ENCODE assay signal across 8 cellular contexts in the genomic region with DNA sequence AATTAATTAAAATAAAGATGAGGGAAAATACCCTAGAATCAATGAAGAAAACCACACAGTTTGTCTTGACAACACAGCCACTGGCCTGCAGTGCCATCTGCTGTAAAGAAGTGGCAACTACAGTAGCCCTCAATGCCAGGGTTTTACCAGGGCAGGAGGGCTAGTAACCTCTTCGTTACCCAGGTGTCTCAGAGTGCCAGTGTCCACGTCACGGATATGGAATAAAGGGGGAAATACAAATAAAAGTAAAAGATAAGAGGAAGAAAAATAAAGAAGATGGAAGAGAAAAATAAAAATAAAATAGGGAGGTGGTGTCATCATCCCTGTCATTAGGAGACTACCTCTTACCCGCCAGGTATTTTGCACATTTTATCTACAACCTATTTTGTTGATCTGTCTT. TPM values are rescaled to one million over a fixed set of nuclear protein-coding genes. Genes with fewer than 3 reads are reported as not detected.
DNase-seq lines count a peak whose midpoint lies in the region; ATAC-seq and TF ChIP-seq lines count a peak whose summit lies in the region.

No MANE protein-coding gene starts in this region.

- no peaks in the 10 kb centered on the region for H3K9me3 ChIP-seq in OCI-LY3 (ENCODE audit: insufficient read depth, low read length)
- H3K9me3 ChIP-seq in neural progenitor cell (ENCODE audit: low read depth): no peaks in the 10 kb centered on the region
- no peaks in the 10 kb centered on the region for H3K9me3 ChIP-seq in upper lobe of right lung

- H3K4me1 ChIP-seq in OCI-LY3 (ENCODE audit: low read length) (no peaks in the 10 kb centered on the region), neural progenitor cell (no peaks in the 10 kb centered on the region), upper lobe of right lung (peaks cover 33% of the 10 kb centered on the region)

- H3K79me2 ChIP-seq in OCI-LY3 (ENCODE audit: low read length) (no peaks in the 10 kb centered on the region), neural progenitor cell (ENCODE audit: low read depth) (no peaks in the 10 kb centered on the region)

- no peak overlapping the region for H3K27ac Mint-ChIP-seq in neural progenitor cell

- H3K27me3 ChIP-seq in OCI-LY3 (ENCODE audit: low read depth, low read length): no peaks in the 10 kb centered on the region
- H3K27me3 ChIP-seq in neural progenitor cell: no peaks in the 10 kb centered on the region
- no peaks in the 10 kb centered on the region for H3K27me3 ChIP-seq in upper lobe of right lung

- peak; percentile 46 for ATAC-seq in HG02973 (IDR thresholded peaks at IDR 0.05; ENCODE audit: unreplicated experiment)
- peak; percentile 83 for ATAC-seq in upper lobe of right lung

- no peaks in the 10 kb centered on the region for H3K27me3 Mint-ChIP-seq in neural progenitor cell (ENCODE audit: insufficient read depth, low read depth)

- TF ChIP-seq CTCF in OCI-LY3 (IDR thresholded peaks at IDR 0.05; ENCODE audit: low read depth, low read length): peak; percentile 66
- TF ChIP-seq CTCF in fibroblast of mammary gland (conservative IDR thresholded peaks at IDR 0.05; ENCODE audit: control insufficient read depth, insufficient read depth, low read depth, low read length): peak; percentile 99
- TF ChIP-seq CTCF in neural progenitor cell (IDR thresholded peaks at IDR 0.05): peak; percentile 94
- peak; percentile 99 for TF ChIP-seq CTCF in upper lobe of right lung (IDR thresholded peaks at IDR 0.05)

- no peak overlapping the region for H3K9ac ChIP-seq in OCI-LY3 (ENCODE audit: low read length)
- no peak overlapping the region for H3K9ac ChIP-seq in neural progenitor cell

- no peaks in the 10 kb centered on the region for H3K36me3 ChIP-seq in OCI-LY3 (replicated peaks; ENCODE audit: low read depth, low read length)
- no peaks in the 10 kb centered on the region for H3K36me3 ChIP-seq in neural progenitor cell
- no peaks in the 10 kb centered on the region for H3K36me3 ChIP-seq in upper lobe of right lung

- H4K20me1 ChIP-seq in OCI-LY3 (ENCODE audit: insufficient read depth, low read length): no peaks in the 10 kb centered on the region
- H4K20me1 ChIP-seq in neural progenitor cell (ENCODE audit: low read depth): no peaks in the 10 kb centered on the region

- H3K27ac ChIP-seq in OCI-LY3 (ENCODE audit: low read length) (no peak overlapping the region), neural progenitor cell (no peak overlapping the region), upper lobe of right lung (no peak overlapping the region)

- H3K36me3 Mint-ChIP-seq in neural progenitor cell: no peaks in the 10 kb centered on the region

- H3K9me3 Mint-ChIP-seq in neural progenitor cell: no peaks in the 10 kb centered on the region

- no peak overlapping the region for H3K4me3 Mint-ChIP-seq in neural progenitor cell

- H3F3A ChIP-seq in neural progenitor cell (ENCODE audit: low read depth): no peaks in the 10 kb centered on the region

- no peak overlapping the region for H2AFZ ChIP-seq in OCI-LY3 (ENCODE audit: low read depth, low read length)
- no peak overlapping the region for H2AFZ ChIP-seq in neural progenitor cell (replicated peaks)

- peaks cover 25% of the 10 kb centered on the region for H3K4me1 Mint-ChIP-seq in neural progenitor cell

- H3K4me3 ChIP-seq in OCI-LY3 (ENCODE audit: low read length) (no peak overlapping the region), fibroblast of mammary gland (ENCODE audit: control insufficient read depth, low read depth, low read length) (peak overlapping the region; percentile 38), neural progenitor cell (no peak overlapping the region), upper lobe of right lung (no peak overlapping the region)

- peak; percentile 3 for DNase-seq in NK-92 treated with Interleukin-12 subunit alpha and Interleukin-12 subunit beta, amount 100 ng/mL, for 24 hours (lab: John Stamatoyannopoulos, UW)
- DNase-seq in NK-92 (lab: John Stamatoyannopoulos, UW; ENCODE audit: unreplicated experiment) (no peak), fibroblast of mammary gland (ENCODE audit: low read depth) (peak; percentile 66), neural progenitor cell (ENCODE audit: low spot score) (peak; percentile 72), upper lobe of right lung (no peak)
- DNase-seq in activated T-cell treated with anti-CD3 and anti-CD28 coated beads, Interleukin-2, amount 50 U/mL, for 1 hour: peak; percentile 43

- intact Hi-C loops in upper lobe of right lung (cut with DNase I): loop anchor here (5.0 kb wide), 1 partner anchor 299 kb away; no protein-coding TSS in a partner anchor

- H3K4me2 ChIP-seq in OCI-LY3 (ENCODE audit: low read length): no peak overlapping the region
- H3K4me2 ChIP-seq in neural progenitor cell: no peak overlapping the region

RNA-seq across cellular contexts. Expression of a gene that starts 14.2 kb away (rescaled TPM):
- 0.25 and 1.7 TPM in 2 replicates for total RNA-seq in neural progenitor cell (ENCODE audit: low replicate concordance)
- 31.6 TPM for total RNA-seq in upper lobe of right lung

Comparison
In these comparisons a context has a peak if more than half of its experiments do, and no peak if none do; other contexts are left out.
1. DNase-seq: peak in NK-92 treated with Interleukin-12 subunit alpha and Interleukin-12 subunit beta, amount 100 ng/mL, for 24 hours (single experiment), activated T-cell treated with anti-CD3 and anti-CD28 coated beads, Interleukin-2, amount 50 U/mL, for 1 hour (single experiment), fibroblast of mammary gland (single experiment) and neural progenitor cell (single experiment); none in NK-92 (single experiment) and upper lobe of right lung (single experiment).
2. RNA of a gene that starts 14.2 kb away (total RNA-seq): 31.6 TPM in upper lobe of right lung (single experiment); 0.25 to 1.7 TPM in neural progenitor cell; every median in the first group is over 10 times any median in the second.
3. Peak in every context shown above with its lines, with median percentiles within 50 percentile points of each other: CTCF ChIP-seq.